ENCODE assay signal across 1 cellular context in genomic region chr10:73413528-73414229, GRCh38.
TF ChIP-seq lines count a peak whose summit lies in the region.

Gene ANXA7, minus strand, starts transcription at chr10:73414058. Its CDS starts 13,202 bp downstream, at chr10:73400856.

TF ChIP-seq in WTC11, 78 proteins besides CTCF, POLR2A, EP300 and RAD21 (continued from another document):
- TF ChIP-seq USF1 (CRISPR knock-in tag; IDR thresholded peaks at IDR 0.05) (peak; percentile 74; the same call in 1 of the 2 replicates), FOXP1 (CRISPR knock-in tag; IDR thresholded peaks at IDR 0.05; ENCODE audit: borderline replicate concordance) (peak; percentile 58), ZBTB43 (CRISPR knock-in tag; IDR thresholded peaks at IDR 0.05) (peak; percentile 44; the same call in 1 of the 2 replicates), ZNF512 (CRISPR knock-in tag; IDR thresholded peaks at IDR 0.05; ENCODE audit: borderline replicate concordance) (no peak), ZNF396 (CRISPR knock-in tag; IDR thresholded peaks at IDR 0.05; ENCODE audit: borderline replicate concordance) (no peak), FOXJ3 (CRISPR knock-in tag; IDR thresholded peaks at IDR 0.05; ENCODE audit: borderline replicate concordance) (no peak), CREM (CRISPR knock-in tag; IDR thresholded peaks at IDR 0.05) (peak; percentile 66), USF2 (CRISPR knock-in tag; IDR thresholded peaks at IDR 0.05) (peak; percentile 77), E2F1 (CRISPR knock-in tag; IDR thresholded peaks at IDR 0.05) (peak; percentile 54; the same call in 1 of the 2 replicates), ZMAT4 (CRISPR knock-in tag; IDR thresholded peaks at IDR 0.05) (no peak), NR1H2 (CRISPR knock-in tag; IDR thresholded peaks at IDR 0.05) (no peak), MYBL2 (CRISPR knock-in tag; IDR thresholded peaks at IDR 0.05) (peak; percentile 79; the same call in 1 of the 2 replicates), SMAD4 (CRISPR knock-in tag; IDR thresholded peaks at IDR 0.05) (no peak), PREB (CRISPR knock-in tag; IDR thresholded peaks at IDR 0.05; ENCODE audit: borderline replicate concordance) (no peak), ATF1 (CRISPR knock-in tag; IDR thresholded peaks at IDR 0.05) (peak; percentile 46; the same call in 1 of the 2 replicates), CBFB (CRISPR knock-in tag; IDR thresholded peaks at IDR 0.05; ENCODE audit: low read depth) (no peak), GABPB1 (CRISPR knock-in tag; IDR thresholded peaks at IDR 0.05) (peak; percentile 39), IRF1 (CRISPR knock-in tag; IDR thresholded peaks at IDR 0.05) (no peak), ARID4B (CRISPR knock-in tag; IDR thresholded peaks at IDR 0.05; ENCODE audit: borderline replicate concordance) (no peak), ZNF138 (CRISPR knock-in tag; conservative IDR thresholded peaks at IDR 0.05) (no peak), KAT7 (CRISPR knock-in tag; IDR thresholded peaks at IDR 0.05; ENCODE audit: borderline replicate concordance) (peak; percentile 81)
